2 cellular contexts compared by ENCODE assay signal in genomic region chr4:96305030-96305429, GRCh38.
TF ChIP-seq lines count a peak whose summit lies in the region.

No MANE protein-coding gene starts in this region.

TF ChIP-seq in liver, 16 proteins besides CTCF, POLR2A, EP300 and RAD21 (continued from another document):
- TF ChIP-seq, protein P1, sequence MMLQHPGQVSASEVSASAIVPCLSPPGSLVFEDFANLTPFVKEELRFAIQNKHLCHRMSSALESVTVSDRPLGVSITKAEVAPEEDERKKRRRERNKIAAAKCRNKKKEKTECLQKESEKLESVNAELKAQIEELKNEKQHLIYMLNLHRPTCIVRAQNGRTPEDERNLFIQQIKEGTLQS (IDR thresholded peaks at IDR 0.05) = no peak
- TF ChIP-seq GABPA (IDR thresholded peaks at IDR 0.05 in 1 of 2, conservative IDR thresholded peaks at IDR 0.05 in 1 of 2) (no peak), RXRA (IDR thresholded peaks at IDR 0.05) (peak in 1 of 2 donors; percentile 48), SP1 (IDR thresholded peaks at IDR 0.05) (no peak), FOXA1 (IDR thresholded peaks at IDR 0.05) (peak; percentile 40), EGR1 (IDR thresholded peaks at IDR 0.05; ENCODE audit: low read depth in 2 of 2) (no peak), FOXA2 (IDR thresholded peaks at IDR 0.05) (peak; percentile 19)
- TF ChIP-seq, protein P2, sequence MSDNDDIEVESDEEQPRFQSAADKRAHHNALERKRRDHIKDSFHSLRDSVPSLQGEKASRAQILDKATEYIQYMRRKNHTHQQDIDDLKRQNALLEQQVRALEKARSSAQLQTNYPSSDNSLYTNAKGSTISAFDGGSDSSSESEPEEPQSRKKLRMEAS (IDR thresholded peaks at IDR 0.05) = peak; percentile 30
- TF ChIP-seq, protein P3, sequence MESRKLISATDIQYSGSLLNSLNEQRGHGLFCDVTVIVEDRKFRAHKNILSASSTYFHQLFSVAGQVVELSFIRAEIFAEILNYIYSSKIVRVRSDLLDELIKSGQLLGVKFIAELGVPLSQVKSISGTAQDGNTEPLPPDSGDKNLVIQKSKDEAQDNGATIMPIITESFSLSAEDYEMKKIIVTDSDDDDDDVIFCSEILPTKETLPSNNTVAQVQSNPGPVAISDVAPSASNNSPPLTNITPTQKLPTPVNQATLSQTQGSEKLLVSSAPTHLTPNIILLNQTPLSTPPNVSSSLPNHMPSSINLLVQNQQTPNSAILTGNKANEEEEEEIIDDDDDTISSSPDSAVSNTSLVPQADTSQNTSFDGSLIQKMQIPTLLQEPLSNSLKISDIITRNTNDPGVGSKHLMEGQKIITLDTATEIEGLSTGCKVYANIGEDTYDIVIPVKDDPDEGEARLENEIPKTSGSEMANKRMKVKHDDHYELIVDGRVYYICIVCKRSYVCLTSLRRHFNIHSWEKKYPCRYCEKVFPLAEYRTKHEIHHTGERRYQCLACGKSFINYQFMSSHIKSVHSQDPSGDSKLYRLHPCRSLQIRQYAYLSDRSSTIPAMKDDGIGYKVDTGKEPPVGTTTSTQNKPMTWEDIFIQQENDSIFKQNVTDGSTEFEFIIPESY (IDR thresholded peaks at IDR 0.05) = peak; percentile 33

TF ChIP-seq in SK-N-SH, 30 proteins besides CTCF, POLR2A, EP300 and RAD21 (continued from another document):
- TF ChIP-seq RCOR1 (IDR thresholded peaks at IDR 0.05; ENCODE audit: low read length) (0 out of 2 replicates have a peak, but pooled peaks have one; percentile 18), YY1 (IDR thresholded peaks at IDR 0.05; ENCODE audit: low read depth) (no peak), GATA2 (CRISPR knock-in tag; IDR thresholded peaks at IDR 0.05) (0 out of 2 replicates have a peak, but pooled peaks have one; percentile 23), FOXM1 (IDR thresholded peaks at IDR 0.05; ENCODE audit: low read depth) (no peak)
